ENCODE assay signal across 8 cellular contexts in the genomic region with DNA sequence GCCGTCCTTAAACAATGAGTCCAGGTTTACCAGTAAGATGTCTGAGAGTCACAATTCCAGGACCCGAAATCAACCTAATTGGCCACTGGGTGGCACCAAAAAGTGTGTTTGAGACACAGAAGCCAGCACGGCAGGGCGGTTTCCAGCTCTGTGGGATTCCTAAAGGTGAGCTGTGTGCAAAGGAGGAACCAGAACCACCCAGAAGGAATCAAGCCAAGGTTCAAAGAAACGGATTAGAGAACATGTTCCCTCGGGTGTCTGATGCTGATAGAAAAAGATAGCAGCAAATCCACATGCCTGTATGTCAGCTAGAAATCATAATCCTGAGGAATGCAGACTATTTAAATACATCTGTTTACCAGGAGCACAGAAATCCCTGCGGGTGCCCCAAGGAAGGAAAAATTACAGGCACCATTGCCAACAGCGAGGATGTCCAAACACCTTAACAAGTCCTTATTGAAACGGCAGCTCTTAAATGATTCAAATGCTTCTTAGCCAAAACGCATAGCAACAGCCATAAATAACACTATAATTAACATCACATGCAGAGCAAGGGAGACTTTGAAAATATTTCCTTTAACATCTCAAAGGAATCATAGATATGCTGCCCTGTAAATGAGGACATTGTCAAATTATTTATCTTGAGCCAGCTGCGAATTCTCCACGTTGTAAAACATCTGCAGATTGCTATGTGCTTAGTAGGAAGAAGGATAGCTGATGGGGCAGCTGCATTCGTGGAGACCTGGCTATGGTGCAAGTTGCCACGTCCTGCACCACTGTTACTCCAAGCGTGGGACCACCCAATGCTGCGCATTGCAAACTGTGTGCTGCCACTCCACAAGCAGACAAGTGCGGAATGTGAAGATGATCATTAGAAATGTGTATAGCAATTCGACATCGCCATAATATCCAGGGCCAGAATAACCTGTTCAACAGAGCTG.
A peak's percentile ranks its signal among the peaks of the same experiment; 100 is the strongest.
DNase-seq lines count a peak whose midpoint lies in the region; ATAC-seq and TF ChIP-seq lines count a peak whose summit lies in the region.

No MANE protein-coding gene starts in this region.

- H3K4me3 Mint-ChIP-seq in activated naive CD4-positive, alpha-beta T cell treated with anti-CD3 and anti-CD28 coated beads for 36 hours, result no peak overlapping the region
- H3K4me3 Mint-ChIP-seq in glutamatergic neuron (ENCODE audit: unreplicated experiment), result no peak overlapping the region

- DNase-seq in Caki2 (ENCODE audit: low read depth) (peak; percentile 41), Kasumi-1 (lab: John Stamatoyannopoulos, UW) (peak; percentile 64 to 71), RKO (ENCODE audit: low spot score) (peak; percentile 67), glutamatergic neuron (peak; percentile 77), pons (ENCODE audit: low spot score) (peak; percentile 84), NCI-H187 treated with DMSO at 0.1 percent for 48 hours (lab: John Stamatoyannopoulos, UW) (no peak)
- DNase-seq in activated naive CD4-positive, alpha-beta T cell treated with anti-CD3 and anti-CD28 coated beads for 36 hours, result peak; percentile 66

- no peaks in the 10 kb centered on the region for H3K9me3 Mint-ChIP-seq in activated naive CD4-positive, alpha-beta T cell treated with anti-CD3 and anti-CD28 coated beads for 36 hours
- H3K9me3 Mint-ChIP-seq in glutamatergic neuron (ENCODE audit: unreplicated experiment), result peaks cover 1% of the 10 kb centered on the region

- intact Hi-C loops in activated naive CD4-positive, alpha-beta T cell treated with anti-CD3 and anti-CD28 coated beads for 36 hours (cut with micrococcal nuclease), result loop anchor here (1.0 to 10.0 kb wide), 5 partner anchors 232 to 1008 kb away; no protein-coding TSS in a partner anchor

- in situ Hi-C loops in Caki2 (cut with HindIII; ENCODE audit: low pct_unique_long_range_greater_than_20kb, low sequenced_read_pairs), result no loop called here

- H3K4me1 Mint-ChIP-seq in activated naive CD4-positive, alpha-beta T cell treated with anti-CD3 and anti-CD28 coated beads for 36 hours (ENCODE audit: low read depth), result no peaks in the 10 kb centered on the region
- no peaks in the 10 kb centered on the region for H3K4me1 Mint-ChIP-seq in glutamatergic neuron (ENCODE audit: low read depth, unreplicated experiment)

- H3K27ac Mint-ChIP-seq in activated naive CD4-positive, alpha-beta T cell treated with anti-CD3 and anti-CD28 coated beads for 36 hours, result no peak overlapping the region
- H3K27ac Mint-ChIP-seq in glutamatergic neuron (ENCODE audit: unreplicated experiment), result no peak overlapping the region

- H3K27me3 Mint-ChIP-seq in activated naive CD4-positive, alpha-beta T cell treated with anti-CD3 and anti-CD28 coated beads for 36 hours (ENCODE audit: low read depth), result peaks cover 5% of the 10 kb centered on the region
- H3K27me3 Mint-ChIP-seq in glutamatergic neuron (ENCODE audit: unreplicated experiment), result peaks cover 5% of the 10 kb centered on the region

- TF ChIP-seq CTCF in glutamatergic neuron (IDR thresholded peaks at IDR 0.05; ENCODE audit: partially characterized antibody, unreplicated experiment), result peak; percentile 71

- no peaks in the 10 kb centered on the region for H3K36me3 Mint-ChIP-seq in activated naive CD4-positive, alpha-beta T cell treated with anti-CD3 and anti-CD28 coated beads for 36 hours (ENCODE audit: low read depth)
- no peaks in the 10 kb centered on the region for H3K36me3 Mint-ChIP-seq in glutamatergic neuron (ENCODE audit: unreplicated experiment)

- CTCF ChIA-PET in activated naive CD4-positive, alpha-beta T cell treated with anti-CD3 and anti-CD28 coated beads for 36 hours (lab: Charles Lee), result interaction anchor here (0.6 to 1.5 kb wide), 14 partner anchors 11 to 1057 kb away, joined by 3 to 7 read pairs (median 4); a partner anchor contains a TSS

- peak; percentile 82 for ATAC-seq in GM21423 (IDR thresholded peaks at IDR 0.05; ENCODE audit: unreplicated experiment)
